ENCODE assay signal across 1 cellular context in genomic region chr3:34363871-34364270, GRCh38.
TF ChIP-seq lines count a peak whose summit lies in the region.

No MANE protein-coding gene starts in this region.

TF ChIP-seq in WTC11, 78 proteins besides CTCF, POLR2A, EP300 and RAD21 (continued from another document):
- TF ChIP-seq AR (CRISPR knock-in tag; IDR thresholded peaks at IDR 0.05) (no peak), SP1 (CRISPR knock-in tag; conservative IDR thresholded peaks at IDR 0.05) (no peak)
